28 cellular contexts compared by ENCODE assay signal in genomic region chr22:32240461-32240860, GRCh38. TPM values are rescaled to one million over a fixed set of nuclear protein-coding genes. Genes with fewer than 3 reads are reported as not detected.
DNase-seq lines count a peak whose midpoint lies in the region; ATAC-seq, FAIRE-seq and TF ChIP-seq lines count a peak whose summit lies in the region.
"Had no signal": no experiment of that assay in that cellular context is flagged by ENCODE, and none has a peak within 500 bp of the region (broad histone marks: within the 10 kb centered on the region; RNA-seq: fewer than 3 reads in every experiment).

No MANE protein-coding gene starts in this region.

- no peak overlapping the region for H4K8ac ChIP-seq in IMR-90 (ENCODE audit: low read depth in 2 of 2, low read length in 2 of 2)

- H3K4me1 ChIP-seq in IMR-90 (ENCODE audit: control insufficient read depth, insufficient read depth, low read length) (no peaks in the 10 kb centered on the region), K562 (replicated peaks in 1 of 2; ENCODE audit: control insufficient read depth in 2 of 2, insufficient read depth in 2 of 2, low read length in 2 of 2) (no peaks in the 10 kb centered on the region)
- H3K4me1 ChIP-seq: BE2C had no signal

- H2BK120ac ChIP-seq in IMR-90 (ENCODE audit: low read depth, low read length), result no peak overlapping the region

- H3K14ac ChIP-seq in IMR-90 (replicated peaks; ENCODE audit: low read depth, low read length), result no peak overlapping the region

- H3K27me3 ChIP-seq in IMR-90 (ENCODE audit: control insufficient read depth, insufficient read depth, low read length) (no peaks in the 10 kb centered on the region), K562 (ENCODE audit: control insufficient read depth in 2 of 2, insufficient read depth in 2 of 2, low read length in 2 of 2) (no peaks in the 10 kb centered on the region)
- H3K27me3 ChIP-seq: BE2C; BLaER1 treated with 17β-estradiol and CSF1 and Interleukin-3, amounts not matched to agents 10 nM and 100 nM had no signal

- H2BK20ac ChIP-seq in IMR-90 (ENCODE audit: low read depth, low read length), result no peak overlapping the region

- no peak overlapping the region for H3K23ac ChIP-seq in IMR-90 (ENCODE audit: low read depth, low read length)

- H2AK9ac ChIP-seq in IMR-90 (replicated peaks; ENCODE audit: low read depth, low read length, poor library complexity), result no peak overlapping the region

- no peaks in the 10 kb centered on the region for H3K4me1 Mint-ChIP-seq in T-helper 17 cell
- H3K4me1 Mint-ChIP-seq: CD8-positive, alpha-beta memory T cell had no signal

- FAIRE-seq in K562 (lab: Jason Lieb, UNC) (no peak), frontal cortex (lab: Jason Lieb, UNC) (peak; percentile 24)
- FAIRE-seq: A549, D721Med, GM12891, GM19239 had no signal

- H2BK5ac ChIP-seq in IMR-90 (ENCODE audit: low read depth, low read length, poor library complexity, severe bottlenecking), result no peak overlapping the region

- peaks cover 29% of the 10 kb centered on the region for H3K27me3 Mint-ChIP-seq in T-helper 17 cell

- dilution Hi-C loops in IMR-90 (cut with HindIII; ENCODE audit: low sequenced_read_pairs, unreplicated experiment), result no loop called here

- no peak overlapping the region for H3K27ac ChIP-seq in IMR-90 (ENCODE audit: insufficient read depth, low read length)
- no peak overlapping the region for H3K27ac ChIP-seq in K562 (ENCODE audit: extremely low read depth, low read depth, low read length)
- H3K27ac ChIP-seq: A549; BLaER1 treated with 17β-estradiol and CSF1 and Interleukin-3, amounts not matched to agents 10 nM and 100 nM; GM23248 had no signal

- H3K9me3 ChIP-seq in IMR-90 (ENCODE audit: control insufficient read depth, insufficient read depth, low read length), result no peaks in the 10 kb centered on the region
- no peaks in the 10 kb centered on the region for H3K9me3 ChIP-seq in T-helper 17 cell (ENCODE audit: control insufficient read depth, low read length, poor library complexity, severe bottlenecking)
- H3K9me3 ChIP-seq in K562 (replicated peaks; ENCODE audit: control insufficient read depth, insufficient read depth, low read depth, low read length), result no peaks in the 10 kb centered on the region
- H3K9me3 ChIP-seq: A549; BE2C; BLaER1 treated with 17β-estradiol and CSF1 and Interleukin-3, amounts not matched to agents 10 nM and 100 nM had no signal

- in situ Hi-C loops in IMR-90 (cut with MboI; ENCODE audit: low sequenced_read_pairs), result loop anchor here (10.0 kb wide), 1 partner anchor 236 kb away; no protein-coding TSS in a partner anchor
- in situ Hi-C loops in K562 (cut with MboI), result no loop called here

- TF ChIP-seq CTCF in IMR-90 (conservative IDR thresholded peaks at IDR 0.05; ENCODE audit: low read depth, low read length) (no peak), K562 (IDR thresholded peaks at IDR 0.05 in 2 of 3, conservative IDR thresholded peaks at IDR 0.05 in 1 of 3; ENCODE audit: insufficient read depth in 2 of 3, low read depth in 1 of 3, low read length in 3 of 3) (no peak)

- no peaks in the 10 kb centered on the region for H3K9me1 ChIP-seq in IMR-90 (ENCODE audit: insufficient read depth, low read length)
- H3K9me1 ChIP-seq in K562 (ENCODE audit: control insufficient read depth, insufficient read depth, low read length), result no peaks in the 10 kb centered on the region

- H3K79me1 ChIP-seq in IMR-90 (ENCODE audit: low read depth in 1 of 2, low read length in 2 of 2), result no peaks in the 10 kb centered on the region

- ATAC-seq in IMR-90 (ENCODE audit: low read depth), result no peak
- no peak for ATAC-seq in T-helper 17 cell
- ATAC-seq in K562, result no peak
- ATAC-seq: A549, HCT116 had no signal

- no peak overlapping the region for H2AFZ ChIP-seq in IMR-90 (replicated peaks; ENCODE audit: low read length, poor library complexity)
- H2AFZ ChIP-seq in K562 (ENCODE audit: low read depth, low read length), result no peak overlapping the region
- H2AFZ ChIP-seq: GM23248 had no signal

- H3K18ac ChIP-seq in IMR-90 (ENCODE audit: low read depth, low read length), result no peak overlapping the region

- no peak overlapping the region for H3K4me3 Mint-ChIP-seq in T-helper 17 cell
- H3K4me3 Mint-ChIP-seq: CD4-positive, alpha-beta T cell; CD8-positive, alpha-beta memory T cell; H9 had no signal

- no peak overlapping the region for H3K9ac ChIP-seq in IMR-90 (ENCODE audit: low read depth, low read length)
- H3K9ac ChIP-seq in K562 (ENCODE audit: insufficient read depth in 1 of 2, low read depth in 2 of 2, low read length in 2 of 2), result no peak overlapping the region
- H3K9ac ChIP-seq: BLaER1 treated with 17β-estradiol and CSF1 and Interleukin-3, amounts not matched to agents 10 nM and 100 nM; GM23248 had no signal

- H4K20me1 ChIP-seq in IMR-90 (ENCODE audit: insufficient read depth, low read length) (no peaks in the 10 kb centered on the region), K562 (replicated peaks; ENCODE audit: control insufficient read depth, insufficient read depth, low read length) (no peaks in the 10 kb centered on the region)
- H4K20me1 ChIP-seq: BLaER1 treated with 17β-estradiol and CSF1 and Interleukin-3, amounts not matched to agents 10 nM and 100 nM had no signal

- TF ChIP-seq EP300 in K562 (IDR thresholded peaks at IDR 0.05; ENCODE audit: low read length), result no peak

- no TSS peak for BruUV-seq in IMR-90 (replicated peaks; lab: Mats Ljungman, UMichigan)
- BruUV-seq in K562 (replicated peaks; lab: Mats Ljungman, UMichigan), result no TSS peak

- H3K79me2 ChIP-seq in K562 (ENCODE audit: control insufficient read depth, insufficient read depth, low read length), result no peaks in the 10 kb centered on the region

- peak overlapping the region; percentile 8 for H3K27ac Mint-ChIP-seq in T-helper 17 cell
- H3K27ac Mint-ChIP-seq: CD14-positive monocyte; CD4-positive, alpha-beta T cell; CD8-positive, alpha-beta memory T cell; H9 had no signal

- no peak overlapping the region for H2AK5ac ChIP-seq in IMR-90 (ENCODE audit: low read depth, low read length)

- DNase-seq in IMR-90, result no peak
- no peak for DNase-seq in T-helper 17 cell
- no peak for DNase-seq in K562 (ENCODE audit: extremely low read depth in 1 of 4, low spot score in 3 of 4)
- no peak for DNase-seq in frontal cortex (ENCODE audit: low spot score in 2 of 2)
- no peak for DNase-seq in amygdala (lab: John Stamatoyannopoulos, UW)
- no peak for DNase-seq in cardiac septum (ENCODE audit: low spot score)
- DNase-seq in DMS53 treated with DMSO at 0.1 percent for 48 hours (lab: John Stamatoyannopoulos, UW; ENCODE audit: unreplicated experiment), result no peak
- DNase-seq in putamen (ENCODE audit: low spot score), result no peak
- DNase-seq: 8988T; AML-193; BE2C; CD4-positive, alpha-beta T cell; CD8-positive, alpha-beta memory T cell; DMS 273 treated with DMSO at 0.1 percent for 48 hours; DMS79 treated with DMSO at 0.1 percent for 48 hours; GF-D8; H9 had no signal

- POLR2A ChIA-PET in IMR-90 (lab: Charles Lee; ENCODE audit: unreplicated experiment) (no interaction called here), K562 (lab: Yijun Ruan, JAX) (interaction anchor here (1.2 kb wide), 1 partner anchor 22 kb away, joined by 4 read pairs; no protein-coding TSS in a partner anchor)

- no peak overlapping the region for H3K4ac ChIP-seq in IMR-90 (ENCODE audit: low read depth, low read length)

- no peak overlapping the region for H3K56ac ChIP-seq in IMR-90 (ENCODE audit: extremely low read depth, insufficient read depth, low read length)

- intact Hi-C loops in IMR-90 (cut with micrococcal nuclease), result no loop called here
- intact Hi-C loops in K562 (cut with micrococcal nuclease), result no loop called here
- intact Hi-C loops in cardiac septum (cut with DNase I), result no loop called here

- H3K4me3 ChIP-seq in IMR-90 (ENCODE audit: insufficient read depth, low read depth, low read length) (no peak overlapping the region), K562 (no peak overlapping the region)
- H3K4me3 ChIP-seq: A549; BLaER1 treated with 17β-estradiol and CSF1 and Interleukin-3, amounts not matched to agents 10 nM and 100 nM; GM23248 had no signal

- TF ChIP-seq POLR2A in IMR-90 (IDR thresholded peaks at IDR 0.05; ENCODE audit: low read depth, low read length), result no peak
- no peak for TF ChIP-seq POLR2A in K562 (conservative IDR thresholded peaks at IDR 0.05)

- no CpG with 5 or more reads among the region's 2 CpGs for WGBS in IMR-90 (ENCODE audit: extremely low coverage in 2 of 2, insufficient read length in 1 of 2), 2 experiments
- 0% methylated on average over 2 of the region's 2 CpGs for WGBS in K562 (ENCODE audit: insufficient coverage, low coverage, missing lambda C conversion rate)

- TF ChIP-seq RAD21 in IMR-90 (IDR thresholded peaks at IDR 0.05; ENCODE audit: low read length) (no peak), K562 (CRISPR knock-in tag; conservative IDR thresholded peaks at IDR 0.05 in 1 of 2, IDR thresholded peaks at IDR 0.05 in 1 of 2) (no peak)

- no peaks in the 10 kb centered on the region for H3K36me3 ChIP-seq in IMR-90 (ENCODE audit: control insufficient read depth, insufficient read depth, low read length)
- no peaks in the 10 kb centered on the region for H3K36me3 ChIP-seq in K562 (ENCODE audit: control insufficient read depth, insufficient read depth, low read length)
- H3K36me3 ChIP-seq: BE2C; BLaER1 treated with 17β-estradiol and CSF1 and Interleukin-3, amounts not matched to agents 10 nM and 100 nM had no signal

- no peak overlapping the region for H2BK15ac ChIP-seq in IMR-90 (ENCODE audit: low read depth, low read length)

- no peaks in the 10 kb centered on the region for H3K36me3 Mint-ChIP-seq in T-helper 17 cell (ENCODE audit: low read depth)
- H3K36me3 Mint-ChIP-seq: CD14-positive monocyte; CD8-positive, alpha-beta memory T cell had no signal

- H3K4me2 ChIP-seq in IMR-90 (ENCODE audit: low read depth, low read length) (no peak overlapping the region), K562 (ENCODE audit: insufficient read depth, low read length) (no peak overlapping the region)
- H3K4me2 ChIP-seq: A549; BLaER1 treated with 17β-estradiol and CSF1 and Interleukin-3, amounts not matched to agents 10 nM and 100 nM had no signal

- CTCF ChIA-PET in IMR-90 (lab: Yijun Ruan, JAX) (no interaction called here), K562 (lab: Yijun Ruan, JAX; ENCODE audit: low intra/inter-chr PET ratio) (no interaction called here)

- no peak overlapping the region for H4K5ac ChIP-seq in IMR-90 (ENCODE audit: low read depth, low read length)

- H4K91ac ChIP-seq in IMR-90 (ENCODE audit: insufficient read depth, low read depth, low read length), result no peak overlapping the region

RNA-seq across cellular contexts. Expression of gene SLC5A4, which starts 14.7 kb away (rescaled TPM):
- under 0.01 and 0.18 TPM in 2 replicates for total RNA-seq in IMR-90 (2012; rRNA removed)
- polyA plus RNA-seq in IMR-90 (2012; rRNA removed), result 0.10 TPM in 1 of 2 replicates, not detected in the other
- polyA plus RNA-seq in IMR-90 (2012; cell fraction: cytosol; rRNA removed), result 0.02 TPM in 1 of 2 replicates, not detected in the other
- polyA plus RNA-seq in IMR-90 (2012; cell fraction: nucleus; rRNA removed; ENCODE audit: low replicate concordance), result 0.17 and 0.24 TPM in 2 replicates
- total RNA-seq in T-helper 17 cell, result not detected
- total RNA-seq in K562 (2011; cell fraction: chromatin; rRNA removed; ENCODE audit: low replicate concordance), result not detected in 2 replicates
- total RNA-seq in K562 (2011; cell fraction: nucleolus; rRNA removed), result not detected in 2 replicates
- total RNA-seq in K562 (2011; cell fraction: nucleoplasm; rRNA removed), result not detected in 2 replicates
- total RNA-seq in K562 (2014; rRNA removed), result not detected in 2 replicates
- not detected in 2 replicates for total RNA-seq in K562 (2014; rRNA removed; fragmentation: Illumina TruSeq; extraction: Trizol)
- total RNA-seq in K562 (2015; rRNA removed; fragmentation: Illumina TruSeq; extraction: Trizol), result not detected in 2 replicates
- not detected in 2 replicates for total RNA-seq in K562 (2021)
- not detected in 2 replicates for polyA plus RNA-seq in K562 (2011; rRNA removed)
- polyA plus RNA-seq in K562 (2011; cell fraction: cytosol; rRNA removed), result not detected in 2 replicates
- not detected in 2 replicates for polyA plus RNA-seq in K562 (2011; cell fraction: nucleus; rRNA removed)
- not detected in 2 replicates for polyA plus RNA-seq in K562 (2012)
- not detected in 2 replicates for polyA plus RNA-seq in K562 (2014; fragmentation: Illumina TruSeq; extraction: Trizol)
- not detected for polyA plus RNA-seq in K562 (2014; fragmentation: Nextera tagmentation; extraction: Ambion mirVana)
- polyA plus RNA-seq in K562 (2014; rRNA removed), result 0.22 TPM in 1 of 2 replicates, not detected in the other
- polyA minus RNA-seq in K562 (2011; rRNA and poly(A)+ RNA removed), result not detected in 2 replicates
- not detected in 2 replicates for polyA minus RNA-seq in K562 (2011; cell fraction: cytosol; rRNA and poly(A)+ RNA removed)
- not detected in 2 replicates for polyA minus RNA-seq in K562 (2011; cell fraction: nucleus; rRNA and poly(A)+ RNA removed)
- total RNA-seq in frontal cortex, result not detected
- 0.19 TPM for total RNA-seq in cardiac septum
- total RNA-seq: CD4-positive, alpha-beta T cell; CD8-positive, alpha-beta memory T cell; Daoy; G401; GM23248; H9 had no signal
- polyA plus RNA-seq: A549; CD14-positive monocyte; CD8-positive, alpha-beta memory T cell; GM23248 had no signal

RNA-seq across cellular contexts. Expression of gene RFPL2, which starts 35.6 kb away (rescaled TPM):
- total RNA-seq in IMR-90 (2012; rRNA removed) (not detected in 2 replicates), T-helper 17 cell (1 to 10 TPM in 1 of 2 donors, under 1 TPM in 1; 0.94 to 1.6 TPM), K562 (2014; rRNA removed) (not detected in 2 replicates), K562 (2014; rRNA removed; fragmentation: Illumina TruSeq; extraction: Trizol) (not detected in 2 replicates), K562 (2015; rRNA removed; fragmentation: Illumina TruSeq; extraction: Trizol) (not detected in 2 replicates), K562 (2021) (not detected in 2 replicates), frontal cortex (1.2 TPM), cardiac septum (not detected)
- polyA plus RNA-seq in IMR-90 (2012; rRNA removed) (not detected in 2 replicates), K562 (2011; rRNA removed) (not detected in 2 replicates), K562 (2014; fragmentation: Illumina TruSeq; extraction: Trizol) (not detected in 2 replicates), K562 (2014; fragmentation: Nextera tagmentation; extraction: Ambion mirVana) (not detected), K562 (2014; rRNA removed) (not detected in 2 replicates)
- polyA plus RNA-seq in IMR-90 (2012; cell fraction: cytosol; rRNA removed), result not detected in 2 replicates
- polyA plus RNA-seq in IMR-90 (2012; cell fraction: nucleus; rRNA removed; ENCODE audit: low replicate concordance), result not detected in 2 replicates
- total RNA-seq in K562 (2011; cell fraction: chromatin; rRNA removed; ENCODE audit: low replicate concordance), result not detected in 2 replicates
- total RNA-seq in K562 (2011; cell fraction: nucleolus; rRNA removed), result not detected in 2 replicates
- not detected in 2 replicates for total RNA-seq in K562 (2011; cell fraction: nucleoplasm; rRNA removed)
- polyA plus RNA-seq in K562 (2011; cell fraction: cytosol; rRNA removed), result not detected in 2 replicates
- polyA plus RNA-seq in K562 (2011; cell fraction: nucleus; rRNA removed), result not detected in 2 replicates
- polyA plus RNA-seq in K562 (2012), result not detected in 2 replicates
- not detected in 2 replicates for polyA minus RNA-seq in K562 (2011; rRNA and poly(A)+ RNA removed)
- not detected in 2 replicates for polyA minus RNA-seq in K562 (2011; cell fraction: cytosol; rRNA and poly(A)+ RNA removed)
- polyA minus RNA-seq in K562 (2011; cell fraction: nucleus; rRNA and poly(A)+ RNA removed), result not detected in 2 replicates
- total RNA-seq: CD8-positive, alpha-beta memory T cell; Daoy; GM23248; H4; H9 had no signal
- polyA plus RNA-seq: GM23248 had no signal
